12 cellular contexts compared by ENCODE assay signal in genomic region chr2:196677404-196677803, GRCh38. TPM values are rescaled to one million over a fixed set of nuclear protein-coding genes. Genes with fewer than 3 reads are reported as not detected.
A peak's percentile ranks its signal among the peaks of the same experiment; 100 is the strongest.
DNase-seq lines count a peak whose midpoint lies in the region; ATAC-seq and TF ChIP-seq lines count a peak whose summit lies in the region.
"Had no signal": no experiment of that assay in that cellular context is flagged by ENCODE, and none has a peak within 500 bp of the region (broad histone marks: within the 10 kb centered on the region; RNA-seq: fewer than 3 reads in every experiment).

No MANE protein-coding gene starts in this region.

- ATAC-seq in HG03439 (IDR thresholded peaks at IDR 0.05; ENCODE audit: unreplicated experiment): no peak
- no peak for ATAC-seq in Right ventricle myocardium superior (ENCODE audit: poor library complexity)
- ATAC-seq: left lobe of liver had no signal

- no peak overlapping the region for H4K8ac ChIP-seq in mesendoderm (ENCODE audit: low read depth, low read length)

- H3K27me3 ChIP-seq in mesendoderm (ENCODE audit: insufficient read depth, low read length, poor library complexity): no peaks in the 10 kb centered on the region
- H3K27me3 ChIP-seq: adrenal gland had no signal

- H4K5ac ChIP-seq in mesendoderm (ENCODE audit: low read length): no peak overlapping the region

- no CpG with 5 or more reads among the region's 5 CpGs for WGBS in mesendoderm (ENCODE audit: extremely low coverage, insufficient coverage, low lambda C conversion rate)

- H2BK15ac ChIP-seq in mesendoderm (replicated peaks; ENCODE audit: low read depth): no peak overlapping the region

- no peaks in the 10 kb centered on the region for H3K79me1 ChIP-seq in mesendoderm (ENCODE audit: low read length)

- no peaks in the 10 kb centered on the region for H3K79me2 ChIP-seq in mesendoderm (ENCODE audit: control insufficient read depth, insufficient read depth, low read length)

- H3K36me3 Mint-ChIP-seq in activated naive CD4-positive, alpha-beta T cell treated with anti-CD3 and anti-CD28 coated beads, Interleukin-2, amount 10 ng/mL, durations not matched to agents 7 days and 5 days: peaks cover 16% of the 10 kb centered on the region

- no peak overlapping the region for H3K18ac ChIP-seq in mesendoderm (ENCODE audit: low read length)

- H3K4me3 Mint-ChIP-seq in activated naive CD4-positive, alpha-beta T cell treated with anti-CD3 and anti-CD28 coated beads, Interleukin-2, amount 10 ng/mL, durations not matched to agents 7 days and 5 days: no peak overlapping the region
- H3K4me3 Mint-ChIP-seq: endodermal cell had no signal

- no peak overlapping the region for H3K23ac ChIP-seq in mesendoderm (ENCODE audit: low read length)

- no peak overlapping the region for H3K4me2 ChIP-seq in mesendoderm (ENCODE audit: low read length)

- no peaks in the 10 kb centered on the region for H3K4me1 Mint-ChIP-seq in activated naive CD4-positive, alpha-beta T cell treated with anti-CD3 and anti-CD28 coated beads, Interleukin-2, amount 10 ng/mL, durations not matched to agents 7 days and 5 days
- H3K4me1 Mint-ChIP-seq: endodermal cell had no signal

- H3K27ac ChIP-seq in mesendoderm (ENCODE audit: low read depth, low read length): no peak overlapping the region
- H3K27ac ChIP-seq: adrenal gland had no signal

- H3K9me3 Mint-ChIP-seq in activated naive CD4-positive, alpha-beta T cell treated with anti-CD3 and anti-CD28 coated beads, Interleukin-2, amount 10 ng/mL, durations not matched to agents 7 days and 5 days: no peaks in the 10 kb centered on the region
- H3K9me3 Mint-ChIP-seq: endodermal cell had no signal

- intact Hi-C loops in Right ventricle myocardium superior (cut with DNase I): no loop called here

- H3K27me3 Mint-ChIP-seq in activated naive CD4-positive, alpha-beta T cell treated with anti-CD3 and anti-CD28 coated beads, Interleukin-2, amount 10 ng/mL, durations not matched to agents 7 days and 5 days: no peaks in the 10 kb centered on the region

- H2AK5ac ChIP-seq in mesendoderm (ENCODE audit: low read length): no peak overlapping the region

- CTCF ChIA-PET in activated naive CD4-positive, alpha-beta T cell treated with anti-CD3 and anti-CD28 coated beads, Interleukin-2, amount 10 ng/mL, durations not matched to agents 7 days and 5 days (lab: Charles Lee): no interaction called here

- H3K9ac ChIP-seq in mesendoderm (ENCODE audit: low read length): no peak overlapping the region

- peak; percentile 4 for DNase-seq in ELF-1 (ENCODE audit: low read depth, low spot score)
- peak; percentile 11 for DNase-seq in NCI-H2196 treated with DMSO at 0.1 percent for 48 hours (lab: John Stamatoyannopoulos, UW; ENCODE audit: unreplicated experiment)
- DNase-seq in epithelial cell of esophagus (ENCODE audit: low read depth): peak; percentile 90
- peak; percentile 20 for DNase-seq in mesendoderm
- DNase-seq in medulla oblongata (ENCODE audit: extremely low spot score): no peak
- no peak for DNase-seq in Right ventricle myocardium superior
- no peak for DNase-seq in activated naive CD4-positive, alpha-beta T cell treated with anti-CD3 and anti-CD28 coated beads, Interleukin-2, amount 10 ng/mL, durations not matched to agents 7 days and 5 days
- DNase-seq: endodermal cell, MV-4-11 had no signal

- no peak overlapping the region for H3K27ac Mint-ChIP-seq in activated naive CD4-positive, alpha-beta T cell treated with anti-CD3 and anti-CD28 coated beads, Interleukin-2, amount 10 ng/mL, durations not matched to agents 7 days and 5 days
- H3K27ac Mint-ChIP-seq: endodermal cell had no signal

- no peak overlapping the region for H2BK5ac ChIP-seq in mesendoderm (ENCODE audit: low read length)

- H3K36me3 ChIP-seq in mesendoderm (ENCODE audit: control insufficient read depth, insufficient read depth, low read length): no peaks in the 10 kb centered on the region
- H3K36me3 ChIP-seq: adrenal gland had no signal

- H3K4ac ChIP-seq in mesendoderm (ENCODE audit: low read depth, low read length): no peak overlapping the region

- H3K56ac ChIP-seq in mesendoderm (ENCODE audit: low read length): no peak overlapping the region

- H2BK120ac ChIP-seq in mesendoderm (ENCODE audit: low read depth, low read length): no peak overlapping the region

- no peak overlapping the region for H3K4me3 ChIP-seq in epithelial cell of esophagus (ENCODE audit: low read length)
- no peak overlapping the region for H3K4me3 ChIP-seq in mesendoderm (ENCODE audit: low read length)
- H3K4me3 ChIP-seq: adrenal gland had no signal

- no peaks in the 10 kb centered on the region for H3K4me1 ChIP-seq in mesendoderm (ENCODE audit: control insufficient read depth, low read depth, low read length)
- H3K4me1 ChIP-seq: adrenal gland had no signal

- TF ChIP-seq CTCF in epithelial cell of esophagus (IDR thresholded peaks at IDR 0.05; ENCODE audit: insufficient read depth, low read depth, low read length, missing control alignments): no peak

RNA-seq across cellular contexts. Expression of gene CCDC150, which starts 37.9 kb away (rescaled TPM):
- 18.4 TPM for polyA plus RNA-seq in mesendoderm (2013, experiment 1 of 2)
- polyA plus RNA-seq in mesendoderm (2013, experiment 2 of 2): 17.4 TPM
- total RNA-seq in Right ventricle myocardium superior: 0.97 TPM

Comparison
In these comparisons a context has a peak if more than half of its experiments do, and no peak if none do; other contexts are left out.
1. DNase-seq: peak in ELF-1 (single experiment), NCI-H2196 treated with DMSO at 0.1 percent for 48 hours (single experiment), epithelial cell of esophagus (single experiment) and mesendoderm (single experiment); none in medulla oblongata (single experiment), Right ventricle myocardium superior (single experiment) and activated naive CD4-positive, alpha-beta T cell treated with anti-CD3 and anti-CD28 coated beads, Interleukin-2, amount 10 ng/mL, durations not matched to agents 7 days and 5 days (single experiment).